22 cellular contexts compared by ENCODE assay signal in genomic region chr13:42176286-42176685, GRCh38.
"Had no signal": no experiment of that assay in that cellular context is flagged by ENCODE, and none has a peak within 500 bp of the region (broad histone marks: within the 10 kb centered on the region; RNA-seq: fewer than 3 reads in every experiment).

No MANE protein-coding gene starts in this region.

- H3K36me3 Mint-ChIP-seq: memory B cell, natural killer cell had no signal

- H3K27me3 Mint-ChIP-seq: memory B cell had no signal

- H3K4me1 ChIP-seq: esophagus squamous epithelium, gastroesophageal sphincter, left ventricle myocardium inferior, lower lobe of right lung, sigmoid colon, stomach, transverse colon had no signal

- H3K4me1 Mint-ChIP-seq: memory B cell, natural killer cell, neural crest cell had no signal

- H3K4me3 ChIP-seq: dorsolateral prefrontal cortex, esophagus squamous epithelium, gastroesophageal sphincter, left ventricle myocardium inferior, lower lobe of right lung, sigmoid colon, skin epidermis, stomach, thoracic aorta, transverse colon had no signal

- H3K27ac ChIP-seq: dorsolateral prefrontal cortex, esophagus squamous epithelium, gastroesophageal sphincter, left ventricle myocardium inferior, lower lobe of right lung, sigmoid colon, skin epidermis, stomach, thoracic aorta, transverse colon had no signal

- H3K27ac Mint-ChIP-seq: memory B cell, natural killer cell had no signal

- H3K9me3 Mint-ChIP-seq: memory B cell, natural killer cell, neural crest cell had no signal

- H3K27me3 ChIP-seq: dorsolateral prefrontal cortex, esophagus squamous epithelium, gastroesophageal sphincter, sigmoid colon, stomach, transverse colon had no signal

- DNase-seq: cortex of kidney; dorsolateral prefrontal cortex; effector CD8-positive, alpha-beta T cell; esophagus squamous epithelium; foreskin fibroblast; glutamatergic neuron; left cardiac atrium; left ventricle myocardium inferior; lower lobe of right lung; natural killer cell; posterior cingulate gyrus; sigmoid colon; stimulated activated CD4-positive, alpha-beta T cell treated with anti-CD3 and anti-CD28 coated beads, Interleukin-12 subunit alpha, Interleukin-12 subunit beta, amount 100 ng/mL, for 4 hours; stomach; substantia nigra; transverse colon had no signal

- H3K9me3 ChIP-seq: esophagus squamous epithelium, gastroesophageal sphincter, left ventricle myocardium inferior, lower lobe of right lung, sigmoid colon, stomach, thoracic aorta, transverse colon had no signal

- H3K4me3 Mint-ChIP-seq: memory B cell, natural killer cell, neural crest cell had no signal

- ATAC-seq: gastroesophageal sphincter, left cardiac atrium, lower lobe of right lung, natural killer cell had no signal

- FAIRE-seq: keratinocyte had no signal
